1 cellular context compared by ENCODE assay signal in the genomic region with DNA sequence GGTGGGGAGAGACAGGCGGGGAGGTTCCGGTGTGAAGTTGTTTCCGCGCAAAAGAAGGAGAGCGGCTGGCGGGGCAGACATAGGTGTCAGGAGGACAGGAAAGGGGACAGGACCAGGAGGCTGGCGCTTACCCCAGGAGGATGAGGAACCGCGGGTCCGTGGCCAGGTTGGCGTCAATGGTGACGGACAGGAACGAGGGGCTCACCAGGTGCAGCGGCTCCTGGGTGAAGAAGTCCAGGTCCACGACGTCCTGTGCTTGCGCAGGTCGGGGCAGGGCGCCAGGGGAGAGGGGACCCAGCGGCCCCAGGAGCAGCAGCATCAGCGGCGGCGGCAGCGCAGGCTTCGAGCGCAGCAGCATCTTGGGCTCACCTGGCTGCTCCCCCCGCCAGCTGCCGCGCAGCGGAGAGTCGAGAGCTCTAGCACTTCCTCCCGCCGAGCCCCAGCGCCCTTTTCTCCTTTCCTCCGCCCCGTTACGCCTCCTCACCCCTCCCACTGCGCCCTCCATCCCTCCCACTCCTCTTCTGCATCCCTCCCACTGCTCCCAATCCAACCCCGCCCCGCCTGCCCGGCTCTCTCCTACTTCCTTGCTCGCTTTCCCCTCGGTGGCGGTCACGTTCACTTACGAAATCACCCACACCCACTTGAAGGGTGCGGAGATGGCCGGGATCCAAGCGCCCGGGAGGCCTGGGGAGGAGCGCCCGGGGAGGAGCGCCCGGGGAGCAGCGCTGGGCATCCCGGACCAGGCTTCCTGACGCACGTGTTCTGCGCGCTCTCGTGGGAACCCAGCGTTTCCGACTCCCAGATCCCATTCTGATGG.
TF ChIP-seq lines count a peak whose summit lies in the region.

A gene (minus strand): TSS at position 424 of the 817 bp plus-strand sequence. CDS start 66 bp downstream, at position 358.

TF ChIP-seq in HepG2, 621 proteins besides CTCF, POLR2A, EP300 and RAD21 (continued from another document):
- TF ChIP-seq XRCC5 (optimal IDR thresholded peaks at IDR 0.05; ENCODE audit: low read length) (peak; percentile 25), ZSCAN9 (CRISPR knock-in tag; IDR thresholded peaks at IDR 0.05; ENCODE audit: borderline replicate concordance) (no peak), ZSCAN25 (CRISPR knock-in tag; IDR thresholded peaks at IDR 0.05) (no peak), U2AF2 (IDR thresholded peaks at IDR 0.05; ENCODE audit: low read depth, low read length) (no peak), ZNF354B (CRISPR knock-in tag; IDR thresholded peaks at IDR 0.05) (no peak), ZNF329 (CRISPR knock-in tag; IDR thresholded peaks at IDR 0.05; ENCODE audit: low read depth) (no peak), SP1 (IDR thresholded peaks at IDR 0.05) (no peak), SP1 (CRISPR knock-in tag; IDR thresholded peaks at IDR 0.05) (no peak), PCBP1 (IDR thresholded peaks at IDR 0.05; ENCODE audit: borderline replicate concordance, low read depth, low read length) (0 out of 2 replicates have a peak, but pooled peaks have one; percentile 69), ZNF33A (CRISPR knock-in tag; IDR thresholded peaks at IDR 0.05; ENCODE audit: borderline replicate concordance) (no peak), RBFOX2 (IDR thresholded peaks at IDR 0.05; ENCODE audit: low read depth, low read length) (no peak), ZNF263 (CRISPR knock-in tag; IDR thresholded peaks at IDR 0.05) (peak; percentile 93), GABPB1 (CRISPR knock-in tag; IDR thresholded peaks at IDR 0.05) (peak; percentile 18; the same call in 1 of the 2 replicates)
- TF ChIP-seq, protein P1, sequence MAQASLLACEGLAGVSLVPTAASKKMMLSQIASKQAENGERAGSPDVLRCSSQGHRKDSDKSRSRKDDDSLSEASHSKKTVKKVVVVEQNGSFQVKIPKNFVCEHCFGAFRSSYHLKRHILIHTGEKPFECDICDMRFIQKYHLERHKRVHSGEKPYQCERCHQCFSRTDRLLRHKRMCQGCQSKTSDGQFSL (CRISPR knock-in tag; IDR thresholded peaks at IDR 0.05) = no peak
- TF ChIP-seq, protein P2, sequence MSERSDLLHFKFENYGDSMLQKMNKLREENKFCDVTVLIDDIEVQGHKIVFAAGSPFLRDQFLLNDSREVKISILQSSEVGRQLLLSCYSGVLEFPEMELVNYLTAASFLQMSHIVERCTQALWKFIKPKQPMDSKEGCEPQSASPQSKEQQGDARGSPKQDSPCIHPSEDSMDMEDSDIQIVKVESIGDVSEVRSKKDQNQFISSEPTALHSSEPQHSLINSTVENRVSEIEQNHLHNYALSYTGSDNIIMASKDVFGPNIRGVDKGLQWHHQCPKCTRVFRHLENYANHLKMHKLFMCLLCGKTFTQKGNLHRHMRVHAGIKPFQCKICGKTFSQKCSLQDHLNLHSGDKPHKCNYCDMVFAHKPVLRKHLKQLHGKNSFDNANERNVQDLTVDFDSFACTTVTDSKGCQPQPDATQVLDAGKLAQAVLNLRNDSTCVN (CRISPR knock-in tag; IDR thresholded peaks at IDR 0.05; ENCODE audit: borderline replicate concordance) = no peak
- TF ChIP-seq, protein P3, sequence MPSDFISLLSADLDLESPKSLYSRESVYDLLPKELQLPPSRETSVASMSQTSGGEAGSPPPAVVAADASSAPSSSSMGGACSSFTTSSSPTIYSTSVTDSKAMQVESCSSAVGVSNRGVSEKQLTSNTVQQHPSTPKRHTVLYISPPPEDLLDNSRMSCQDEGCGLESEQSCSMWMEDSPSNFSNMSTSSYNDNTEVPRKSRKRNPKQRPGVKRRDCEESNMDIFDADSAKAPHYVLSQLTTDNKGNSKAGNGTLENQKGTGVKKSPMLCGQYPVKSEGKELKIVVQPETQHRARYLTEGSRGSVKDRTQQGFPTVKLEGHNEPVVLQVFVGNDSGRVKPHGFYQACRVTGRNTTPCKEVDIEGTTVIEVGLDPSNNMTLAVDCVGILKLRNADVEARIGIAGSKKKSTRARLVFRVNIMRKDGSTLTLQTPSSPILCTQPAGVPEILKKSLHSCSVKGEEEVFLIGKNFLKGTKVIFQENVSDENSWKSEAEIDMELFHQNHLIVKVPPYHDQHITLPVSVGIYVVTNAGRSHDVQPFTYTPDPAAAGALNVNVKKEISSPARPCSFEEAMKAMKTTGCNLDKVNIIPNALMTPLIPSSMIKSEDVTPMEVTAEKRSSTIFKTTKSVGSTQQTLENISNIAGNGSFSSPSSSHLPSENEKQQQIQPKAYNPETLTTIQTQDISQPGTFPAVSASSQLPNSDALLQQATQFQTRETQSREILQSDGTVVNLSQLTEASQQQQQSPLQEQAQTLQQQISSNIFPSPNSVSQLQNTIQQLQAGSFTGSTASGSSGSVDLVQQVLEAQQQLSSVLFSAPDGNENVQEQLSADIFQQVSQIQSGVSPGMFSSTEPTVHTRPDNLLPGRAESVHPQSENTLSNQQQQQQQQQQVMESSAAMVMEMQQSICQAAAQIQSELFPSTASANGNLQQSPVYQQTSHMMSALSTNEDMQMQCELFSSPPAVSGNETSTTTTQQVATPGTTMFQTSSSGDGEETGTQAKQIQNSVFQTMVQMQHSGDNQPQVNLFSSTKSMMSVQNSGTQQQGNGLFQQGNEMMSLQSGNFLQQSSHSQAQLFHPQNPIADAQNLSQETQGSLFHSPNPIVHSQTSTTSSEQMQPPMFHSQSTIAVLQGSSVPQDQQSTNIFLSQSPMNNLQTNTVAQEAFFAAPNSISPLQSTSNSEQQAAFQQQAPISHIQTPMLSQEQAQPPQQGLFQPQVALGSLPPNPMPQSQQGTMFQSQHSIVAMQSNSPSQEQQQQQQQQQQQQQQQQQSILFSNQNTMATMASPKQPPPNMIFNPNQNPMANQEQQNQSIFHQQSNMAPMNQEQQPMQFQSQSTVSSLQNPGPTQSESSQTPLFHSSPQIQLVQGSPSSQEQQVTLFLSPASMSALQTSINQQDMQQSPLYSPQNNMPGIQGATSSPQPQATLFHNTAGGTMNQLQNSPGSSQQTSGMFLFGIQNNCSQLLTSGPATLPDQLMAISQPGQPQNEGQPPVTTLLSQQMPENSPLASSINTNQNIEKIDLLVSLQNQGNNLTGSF (CRISPR knock-in tag; IDR thresholded peaks at IDR 0.05) = no peak
- TF ChIP-seq, protein P4, sequence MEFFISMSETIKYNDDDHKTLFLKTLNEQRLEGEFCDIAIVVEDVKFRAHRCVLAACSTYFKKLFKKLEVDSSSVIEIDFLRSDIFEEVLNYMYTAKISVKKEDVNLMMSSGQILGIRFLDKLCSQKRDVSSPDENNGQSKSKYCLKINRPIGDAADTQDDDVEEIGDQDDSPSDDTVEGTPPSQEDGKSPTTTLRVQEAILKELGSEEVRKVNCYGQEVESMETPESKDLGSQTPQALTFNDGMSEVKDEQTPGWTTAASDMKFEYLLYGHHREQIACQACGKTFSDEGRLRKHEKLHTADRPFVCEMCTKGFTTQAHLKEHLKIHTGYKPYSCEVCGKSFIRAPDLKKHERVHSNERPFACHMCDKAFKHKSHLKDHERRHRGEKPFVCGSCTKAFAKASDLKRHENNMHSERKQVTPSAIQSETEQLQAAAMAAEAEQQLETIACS (CRISPR knock-in tag; IDR thresholded peaks at IDR 0.05) = no peak
- TF ChIP-seq, protein P5, sequence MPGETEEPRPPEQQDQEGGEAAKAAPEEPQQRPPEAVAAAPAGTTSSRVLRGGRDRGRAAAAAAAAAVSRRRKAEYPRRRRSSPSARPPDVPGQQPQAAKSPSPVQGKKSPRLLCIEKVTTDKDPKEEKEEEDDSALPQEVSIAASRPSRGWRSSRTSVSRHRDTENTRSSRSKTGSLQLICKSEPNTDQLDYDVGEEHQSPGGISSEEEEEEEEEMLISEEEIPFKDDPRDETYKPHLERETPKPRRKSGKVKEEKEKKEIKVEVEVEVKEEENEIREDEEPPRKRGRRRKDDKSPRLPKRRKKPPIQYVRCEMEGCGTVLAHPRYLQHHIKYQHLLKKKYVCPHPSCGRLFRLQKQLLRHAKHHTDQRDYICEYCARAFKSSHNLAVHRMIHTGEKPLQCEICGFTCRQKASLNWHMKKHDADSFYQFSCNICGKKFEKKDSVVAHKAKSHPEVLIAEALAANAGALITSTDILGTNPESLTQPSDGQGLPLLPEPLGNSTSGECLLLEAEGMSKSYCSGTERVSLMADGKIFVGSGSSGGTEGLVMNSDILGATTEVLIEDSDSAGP (CRISPR knock-in tag; IDR thresholded peaks at IDR 0.05; ENCODE audit: borderline replicate concordance) = 0 out of 2 replicates have a peak, but pooled peaks have one; percentile 21
TF ChIP-seq in HepG2: peak in this region for 8.
